Comparison of ENCODE assay signal across 1 cellular context in the genomic region with DNA sequence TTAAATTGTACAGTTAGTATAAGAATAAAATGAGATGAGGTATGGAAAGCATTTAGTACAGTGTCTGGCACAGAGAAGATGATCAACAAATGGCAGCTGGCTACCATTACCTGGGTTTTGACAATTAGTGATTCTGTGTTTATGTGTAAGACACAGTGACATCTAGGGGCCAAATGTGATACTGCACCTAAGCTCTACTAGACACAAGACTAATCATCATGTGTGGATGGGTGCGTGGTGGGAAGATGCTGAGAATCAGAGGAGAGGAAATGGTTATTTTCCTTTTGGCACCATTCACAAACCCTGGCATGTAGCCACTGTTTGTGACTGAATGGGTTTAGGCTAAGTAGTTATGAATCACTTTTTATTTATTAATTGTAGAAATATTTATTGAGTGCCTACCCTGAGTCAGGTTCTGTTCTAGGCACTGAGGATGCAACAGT.
TF ChIP-seq lines count a peak whose summit lies in the region.

No MANE protein-coding gene starts in this region.

TF ChIP-seq in SK-N-SH, 30 proteins besides CTCF, POLR2A, EP300 and RAD21 (continued from another document):
- TF ChIP-seq, protein P1, sequence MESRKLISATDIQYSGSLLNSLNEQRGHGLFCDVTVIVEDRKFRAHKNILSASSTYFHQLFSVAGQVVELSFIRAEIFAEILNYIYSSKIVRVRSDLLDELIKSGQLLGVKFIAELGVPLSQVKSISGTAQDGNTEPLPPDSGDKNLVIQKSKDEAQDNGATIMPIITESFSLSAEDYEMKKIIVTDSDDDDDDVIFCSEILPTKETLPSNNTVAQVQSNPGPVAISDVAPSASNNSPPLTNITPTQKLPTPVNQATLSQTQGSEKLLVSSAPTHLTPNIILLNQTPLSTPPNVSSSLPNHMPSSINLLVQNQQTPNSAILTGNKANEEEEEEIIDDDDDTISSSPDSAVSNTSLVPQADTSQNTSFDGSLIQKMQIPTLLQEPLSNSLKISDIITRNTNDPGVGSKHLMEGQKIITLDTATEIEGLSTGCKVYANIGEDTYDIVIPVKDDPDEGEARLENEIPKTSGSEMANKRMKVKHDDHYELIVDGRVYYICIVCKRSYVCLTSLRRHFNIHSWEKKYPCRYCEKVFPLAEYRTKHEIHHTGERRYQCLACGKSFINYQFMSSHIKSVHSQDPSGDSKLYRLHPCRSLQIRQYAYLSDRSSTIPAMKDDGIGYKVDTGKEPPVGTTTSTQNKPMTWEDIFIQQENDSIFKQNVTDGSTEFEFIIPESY (IDR thresholded peaks at IDR 0.05; ENCODE audit: borderline replicate concordance, low read depth), result no peak
- TF ChIP-seq SMC3 (IDR thresholded peaks at IDR 0.05; ENCODE audit: low read depth, low read length) (no peak), RFX5 (IDR thresholded peaks at IDR 0.05; ENCODE audit: low read length) (no peak)
